7 cellular contexts compared by ENCODE assay signal in genomic region chr9:120182011-120182410, GRCh38.
"Had no signal": no experiment of that assay in that cellular context is flagged by ENCODE, and none has a peak within 500 bp of the region (broad histone marks: within the 10 kb centered on the region; RNA-seq: fewer than 3 reads in every experiment).

No MANE protein-coding gene starts in this region.

- DNase-seq: GM23248, GOT3, H7, HFFc6 had no signal

- H3K27me3 Mint-ChIP-seq: IgD-negative memory B cell had no signal

- H3K36me3 ChIP-seq: HAP-1 had no signal

- H3K36me3 Mint-ChIP-seq: IgD-negative memory B cell had no signal

- H3K4me3 Mint-ChIP-seq: HFFc6, IgD-negative memory B cell had no signal

- H3K4me1 Mint-ChIP-seq: IgD-negative memory B cell had no signal

- H3K9me3 ChIP-seq: HAP-1 had no signal

- H3K4me3 ChIP-seq: GM23248, HAP-1 had no signal

- H3K27ac Mint-ChIP-seq: HFFc6, IgD-negative memory B cell had no signal

- H3K4me1 ChIP-seq: HAP-1 had no signal

- H3K27ac ChIP-seq: GM23248, HL-60 had no signal
